28 cellular contexts compared by ENCODE assay signal in genomic region chr15:25236861-25237155, GRCh38.
"Had no signal": no experiment of that assay in that cellular context is flagged by ENCODE, and none has a peak within 500 bp of the region (broad histone marks: within the 10 kb centered on the region; RNA-seq: fewer than 3 reads in every experiment).

No MANE protein-coding gene starts in this region.

- H3K4me3 ChIP-seq: body of pancreas, breast epithelium, Peyer's patch, SJCRH30, SK-N-MC had no signal

- H3K4me1 ChIP-seq: body of pancreas, breast epithelium, Peyer's patch, SJCRH30 had no signal

- H3K9me3 ChIP-seq: body of pancreas, SJCRH30 had no signal

- H3K27ac ChIP-seq: body of pancreas, breast epithelium, KMS-11, Peyer's patch, SJCRH30, SK-N-MC had no signal

- ATAC-seq: activated CD8-positive, alpha-beta T cell treated with anti-CD3 and anti-CD28 coated beads for 36 hours; body of pancreas; PC-3 had no signal

- H3K27me3 ChIP-seq: body of pancreas, breast epithelium, Peyer's patch, SJCRH30 had no signal

- DNase-seq: activated CD4-positive, alpha-beta T cell treated with anti-CD3 and anti-CD28 coated beads, Interleukin-2, amount 10 ng/mL, durations not matched to agents 24 days and 14 days; activated CD4-positive, alpha-beta T cell treated with anti-CD3 and anti-CD28 coated beads, Interleukin-2, amount 50 U/mL, for 4 hours; activated CD8-positive, alpha-beta T cell treated with anti-CD3 and anti-CD28 coated beads for 36 hours; activated naive CD8-positive, alpha-beta T cell treated with anti-CD3 and anti-CD28 coated beads, Interleukin-2, amount 10 ng/mL, durations not matched to agents 7 days and 5 days; activated T-cell treated with anti-CD3 and anti-CD28 coated beads, Interleukin-2, amount 50 U/mL, for 24 hours; amygdala; body of pancreas; caudate nucleus; MM.1S; MV-4-11; NCI-H1092; NCI-H1436 treated with DMSO at 0.1 percent for 48 hours; NCI-H1694 treated with DMSO at 0.1 percent for 48 hours; NCI-H2029 treated with DMSO at 0.1 percent for 48 hours; NCI-H2107; NCI-H2171; NCI-H510A; NCI-H526; NCI-H748 treated with DMSO at 0.1 percent for 48 hours; NK-92 treated with Interleukin-12 subunit alpha and Interleukin-12 subunit beta, amount 100 ng/mL, for 24 hours; PC-3; Peyer's patch; RPMI8226; SHP77; SJCRH30 had no signal

- H3K9ac ChIP-seq: KMS-11 had no signal

- H3K36me3 ChIP-seq: breast epithelium, Peyer's patch, SJCRH30 had no signal
